20 cellular contexts compared by ENCODE assay signal in genomic region chr10:76550806-76551205, GRCh38.
A peak's percentile ranks its signal among the peaks of the same experiment; 100 is the strongest.
DNase-seq lines count a peak whose midpoint lies in the region; ATAC-seq and TF ChIP-seq lines count a peak whose summit lies in the region.
"Had no signal": no experiment of that assay in that cellular context is flagged by ENCODE, and none has a peak within 500 bp of the region (broad histone marks: within the 10 kb centered on the region; RNA-seq: fewer than 3 reads in every experiment).

No MANE protein-coding gene starts in this region.

- H3K36me3 ChIP-seq in WERI-Rb-1 = no peaks in the 10 kb centered on the region
- H3K36me3 ChIP-seq: suprapubic skin had no signal

- H3K4me1 Mint-ChIP-seq in WTC11 = 0 out of 2 replicates have a peak, but pooled peaks cover 8% of the 10 kb centered on the region
- H3K4me1 Mint-ChIP-seq: activated CD4-positive, alpha-beta T cell treated with anti-CD3 and anti-CD28 coated beads for 36 hours; naive B cell; T-helper 17 cell had no signal

- H3K4me3 ChIP-seq in WERI-Rb-1 (ENCODE audit: low read depth, low read length) = no peak overlapping the region
- H3K4me3 ChIP-seq: suprapubic skin had no signal

- CTCF ChIA-PET in WTC11 (lab: Charles Lee) = no interaction called here

- no peaks in the 10 kb centered on the region for H3K27me3 ChIP-seq in WERI-Rb-1 (ENCODE audit: insufficient read depth, low read depth, severe bottlenecking)
- H3K27me3 ChIP-seq: suprapubic skin had no signal

- no peaks in the 10 kb centered on the region for H3K9me3 ChIP-seq in WERI-Rb-1 (ENCODE audit: severe bottlenecking)
- H3K9me3 ChIP-seq: suprapubic skin had no signal

- no peak overlapping the region for H3K27ac Mint-ChIP-seq in WTC11
- H3K27ac Mint-ChIP-seq: activated CD4-positive, alpha-beta T cell treated with anti-CD3 and anti-CD28 coated beads for 36 hours; activated naive CD8-positive, alpha-beta T cell; naive B cell; progenitor cell of endocrine pancreas; T-helper 17 cell had no signal

- H3K9me3 Mint-ChIP-seq in WTC11 = no peaks in the 10 kb centered on the region
- H3K9me3 Mint-ChIP-seq: naive B cell had no signal

- H3K27me3 Mint-ChIP-seq in WTC11 (ENCODE audit: low read depth) = 0 out of 2 replicates have a peak, but pooled peaks cover 5% of the 10 kb centered on the region

- ATAC-seq in WTC11 (no peak), GM18858 (IDR thresholded peaks at IDR 0.05; ENCODE audit: unreplicated experiment) (no peak)
- ATAC-seq: activated CD4-positive, alpha-beta T cell treated with anti-CD3 and anti-CD28 coated beads for 36 hours; left lobe of liver; T-helper 17 cell had no signal

- H3K36me3 Mint-ChIP-seq in WTC11 = no peaks in the 10 kb centered on the region
- H3K36me3 Mint-ChIP-seq: activated naive CD8-positive, alpha-beta T cell; naive B cell had no signal

- DNase-seq in EH (ENCODE audit: low read depth) (peak; percentile 83), WERI-Rb-1 (peak; percentile 64), foreskin melanocyte (peak; percentile 56), renal cortical epithelial cell (ENCODE audit: low read depth) (peak; percentile 26), DMS79 treated with DMSO at 0.1 percent for 48 hours (lab: John Stamatoyannopoulos, UW) (no peak), WTC11 (ENCODE audit: low spot score) (no peak), erythroblast (lab: John Stamatoyannopoulos, UW) (no peak)
- DNase-seq: activated CD4-positive, alpha-beta T cell treated with anti-CD3 and anti-CD28 coated beads for 36 hours; activated T-cell treated with anti-CD3 and anti-CD28 coated beads for 4 hours; cerebellar nuclear complex; DMS 273 treated with DMSO at 0.1 percent for 48 hours; naive B cell; NCI-H1105; NK-92 treated with Interleukin-12 subunit alpha and Interleukin-12 subunit beta, amount 100 ng/mL, for 24 hours; T-helper 17 cell had no signal

- H3K27ac ChIP-seq in WERI-Rb-1 = no peak overlapping the region
- H3K27ac ChIP-seq: suprapubic skin had no signal

- POLR2A ChIA-PET in WTC11 (lab: Charles Lee) = no interaction called here

- TF ChIP-seq CTCF in WERI-Rb-1 (IDR thresholded peaks at IDR 0.05; ENCODE audit: low read depth, low read length) = no peak
- TF ChIP-seq CTCF in WTC11 (IDR thresholded peaks at IDR 0.05) = no peak

- TF ChIP-seq POLR2A in erythroblast (IDR thresholded peaks at IDR 0.05; ENCODE audit: low read length) = no peak

- H3K4me3 Mint-ChIP-seq in WTC11 = no peak overlapping the region
- H3K4me3 Mint-ChIP-seq: activated CD4-positive, alpha-beta T cell treated with anti-CD3 and anti-CD28 coated beads for 36 hours; activated naive CD8-positive, alpha-beta T cell; naive B cell; T-helper 17 cell had no signal

TF ChIP-seq in WTC11, 78 proteins besides CTCF, POLR2A, EP300 and RAD21:
- TF ChIP-seq ATF6 (CRISPR knock-in tag; IDR thresholded peaks at IDR 0.05) (no peak), PRRX2 (CRISPR knock-in tag; IDR thresholded peaks at IDR 0.05) (no peak), STAT6 (CRISPR knock-in tag; conservative IDR thresholded peaks at IDR 0.05; ENCODE audit: low read depth) (no peak), TP53 (CRISPR knock-in tag; IDR thresholded peaks at IDR 0.05) (no peak), ZBTB21 (CRISPR knock-in tag; IDR thresholded peaks at IDR 0.05; ENCODE audit: borderline replicate concordance) (no peak), GABPB1 (CRISPR knock-in tag; IDR thresholded peaks at IDR 0.05) (no peak), E2F1 (CRISPR knock-in tag; IDR thresholded peaks at IDR 0.05) (no peak), ELF4 (CRISPR knock-in tag; IDR thresholded peaks at IDR 0.05; ENCODE audit: low read depth) (no peak), HMGA2 (CRISPR knock-in tag; IDR thresholded peaks at IDR 0.05) (no peak)

Comparison
In these comparisons a context has a peak if more than half of its experiments do, and no peak if none do; other contexts are left out.
1. DNase-seq: peak in EH (single experiment), WERI-Rb-1 (single experiment), foreskin melanocyte (single experiment) and renal cortical epithelial cell (single experiment); none in DMS79 treated with DMSO at 0.1 percent for 48 hours (single experiment), WTC11 (single experiment) and erythroblast (0 of 2).